Comparison of ENCODE assay signal across 22 cellular contexts in genomic region chr3:128337305-128337704, GRCh38.
DNase-seq lines count a peak whose midpoint lies in the region; ATAC-seq and TF ChIP-seq lines count a peak whose summit lies in the region.
"Had no signal": no experiment of that assay in that cellular context is flagged by ENCODE, and none has a peak within 500 bp of the region (broad histone marks: within the 10 kb centered on the region; RNA-seq: fewer than 3 reads in every experiment).

No MANE protein-coding gene starts in this region.

- H3K4me3 ChIP-seq in RWPE2 (ENCODE audit: severe bottlenecking) = no peak overlapping the region
- no peak overlapping the region for H3K4me3 ChIP-seq in prostate gland
- no peak overlapping the region for H3K4me3 ChIP-seq in MG63
- H3K4me3 ChIP-seq: heart left ventricle, mucosa of descending colon, SJCRH30, skin epidermis, thoracic aorta had no signal

- TF ChIP-seq CTCF in RWPE2 (IDR thresholded peaks at IDR 0.05; ENCODE audit: poor library complexity, severe bottlenecking) (peak; percentile 28), prostate gland (IDR thresholded peaks at IDR 0.05) (peak in 2 of 4 experiments; percentile 16 to 31)

- no peaks in the 10 kb centered on the region for H3K9me3 ChIP-seq in RWPE2 (ENCODE audit: severe bottlenecking)
- no peaks in the 10 kb centered on the region for H3K9me3 ChIP-seq in prostate gland
- H3K9me3 ChIP-seq in MG63 = no peaks in the 10 kb centered on the region
- H3K9me3 ChIP-seq: heart left ventricle, mucosa of descending colon, SJCRH30, thoracic aorta had no signal

- H3K36me3 ChIP-seq in RWPE2 (ENCODE audit: low read depth) = no peaks in the 10 kb centered on the region
- no peaks in the 10 kb centered on the region for H3K36me3 ChIP-seq in prostate gland
- no peaks in the 10 kb centered on the region for H3K36me3 ChIP-seq in MG63
- H3K36me3 ChIP-seq: SJCRH30 had no signal

- intact Hi-C loops in prostate gland (cut with DNase I) = no loop called here

- 50% methylated on average over 10 of the region's 10 CpGs for WGBS in prostate gland

- H3K4me1 ChIP-seq in RWPE2 (ENCODE audit: insufficient read depth, poor library complexity, severe bottlenecking) (peaks cover 25% of the 10 kb centered on the region), prostate gland (replicated peaks) (peaks cover 48% of the 10 kb centered on the region)

- DNase-seq in NCI-H1105 treated with DMSO at 0.1 percent for 48 hours (lab: John Stamatoyannopoulos, UW) (peak; percentile 88), RWPE2 (ENCODE audit: low spot score) (peak; percentile 54), epithelial cell of prostate (ENCODE audit: low read depth, low spot score) (peak; percentile 24), prostate gland (ENCODE audit: low spot score) (peak; percentile 88), left lobe of liver (ENCODE audit: low spot score) (no peak), MG63 (no peak)
- DNase-seq: activated CD4-positive, alpha-beta T cell treated with anti-CD3 and anti-CD28 coated beads, Interleukin-2, amount 50 U/mL, for 4 hours; activated effector memory CD4-positive, alpha-beta T cell treated with anti-CD3 and anti-CD28 coated beads, Interleukin-2, amount 50 U/mL, for 16 hours; CD8-positive, alpha-beta T cell; heart left ventricle; KG1; left ventricle myocardium superior; mucosa of descending colon; MV-4-11; NCI-H187; SJCRH30; stimulated activated naive CD4-positive, alpha-beta T cell; WERI-Rb-1 had no signal

- H3K27ac ChIP-seq in RWPE2 (ENCODE audit: poor library complexity, severe bottlenecking) (peak overlapping the region; percentile 34), epithelial cell of prostate (peak overlapping the region; percentile 47), prostate gland (peak overlapping the region; percentile 82 to 83)
- H3K27ac ChIP-seq: heart left ventricle, SJCRH30, skin epidermis, thoracic aorta, WERI-Rb-1 had no signal

- peak; percentile 23 for TF ChIP-seq POLR2A in prostate gland (IDR thresholded peaks at IDR 0.05)

- peak; percentile 79 for ATAC-seq in RWPE2 (ENCODE audit: low read depth)
- ATAC-seq in left lobe of liver = no peak
- ATAC-seq in HG03139 (IDR thresholded peaks at IDR 0.05; ENCODE audit: unreplicated experiment) = no peak
- ATAC-seq: CD8-positive, alpha-beta T cell; heart left ventricle; left ventricle myocardium superior; Panc1 had no signal

- H3K27me3 ChIP-seq in RWPE2 (ENCODE audit: insufficient read depth, poor library complexity, severe bottlenecking) (no peaks in the 10 kb centered on the region), prostate gland (replicated peaks; ENCODE audit: insufficient read depth) (no peaks in the 10 kb centered on the region), MG63 (no peaks in the 10 kb centered on the region)
- H3K27me3 ChIP-seq: heart left ventricle, SJCRH30 had no signal

Comparison
In these comparisons a context has a peak if more than half of its experiments do, and no peak if none do; other contexts are left out.
1. DNase-seq: peak in NCI-H1105 treated with DMSO at 0.1 percent for 48 hours (single experiment), RWPE2 (single experiment), epithelial cell of prostate (single experiment) and prostate gland (single experiment); none in left lobe of liver (single experiment) and MG63 (single experiment).
2. Peak in every context shown above with its lines, with median percentiles within 50 percentile points of each other: H3K27ac ChIP-seq.